8 cellular contexts compared by ENCODE assay signal in the genomic region with DNA sequence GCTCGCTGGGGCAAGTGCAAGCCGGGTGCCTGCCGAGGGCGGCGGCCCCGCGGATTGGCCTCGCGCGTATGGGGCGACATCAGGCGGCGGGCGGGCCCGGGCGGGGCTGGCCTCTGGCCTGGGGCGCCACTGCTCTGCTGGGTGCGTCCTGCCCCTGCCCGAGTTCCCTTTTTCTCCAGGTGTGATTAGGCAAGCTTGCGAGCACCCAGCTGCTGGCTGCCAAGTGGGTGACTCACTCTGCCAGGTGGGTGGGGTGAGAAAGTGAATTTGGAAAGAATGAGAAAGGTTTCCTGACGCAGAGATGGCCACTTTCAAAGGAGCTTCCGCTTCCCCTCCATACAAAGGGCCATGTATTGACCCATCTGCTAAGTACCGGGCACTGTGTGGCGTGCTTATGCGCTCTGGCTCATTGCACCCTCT. TPM values are rescaled to one million over a fixed set of nuclear protein-coding genes. Genes with fewer than 3 reads are reported as not detected.
DNase-seq lines count a peak whose midpoint lies in the region; ATAC-seq and TF ChIP-seq lines count a peak whose summit lies in the region.

No MANE protein-coding gene starts in this region.

- no peak overlapping the region for H2AFZ ChIP-seq in trophoblast cell (ENCODE audit: insufficient read depth, low read length, poor library complexity)

- H2BK12ac ChIP-seq in trophoblast cell (ENCODE audit: low read length) = peak overlapping the region; percentile 3

- TF ChIP-seq CTCF in foreskin keratinocyte (conservative IDR thresholded peaks at IDR 0.05) = peak; percentile 49
- TF ChIP-seq CTCF in gastroesophageal sphincter (IDR thresholded peaks at IDR 0.05) = no peak

- H3K27ac ChIP-seq in foreskin keratinocyte = peak overlapping the region; percentile 100
- H3K27ac ChIP-seq in trophoblast cell (ENCODE audit: low read depth, low read length) = no peak overlapping the region
- H3K27ac ChIP-seq in gastroesophageal sphincter = no peak overlapping the region

- H4K91ac ChIP-seq in trophoblast cell (ENCODE audit: low read depth, low read length) = no peak overlapping the region

- H3K27me3 ChIP-seq in foreskin keratinocyte = no peaks in the 10 kb centered on the region
- H3K27me3 ChIP-seq in trophoblast cell (ENCODE audit: insufficient read depth, low read length) = no peaks in the 10 kb centered on the region
- peaks cover 4% of the 10 kb centered on the region for H3K27me3 ChIP-seq in gastroesophageal sphincter

- no peaks in the 10 kb centered on the region for H3K79me2 ChIP-seq in trophoblast cell (ENCODE audit: control insufficient read depth, insufficient read depth, low read length, poor library complexity)

- H4K8ac ChIP-seq in trophoblast cell (ENCODE audit: low read depth, low read length) = peak overlapping the region; percentile 22

- H3K23ac ChIP-seq in trophoblast cell (ENCODE audit: low read length) = no peak overlapping the region

- ATAC-seq in foreskin keratinocyte = peak; percentile 99
- ATAC-seq in GM19452 (IDR thresholded peaks at IDR 0.05; ENCODE audit: unreplicated experiment) = no peak
- ATAC-seq in gastroesophageal sphincter = no peak
- ATAC-seq in GM18873 (IDR thresholded peaks at IDR 0.05; ENCODE audit: low FRiP score, unreplicated experiment) = no peak

- peaks cover 4% of the 10 kb centered on the region for H3K79me1 ChIP-seq in trophoblast cell (ENCODE audit: low read length)

- H3K4me1 ChIP-seq in foreskin keratinocyte (peaks cover 21% of the 10 kb centered on the region), trophoblast cell (ENCODE audit: control insufficient read depth in 1 of 2, insufficient read depth in 2 of 2, low read length in 2 of 2) (peaks cover 7 to 9% of the 10 kb centered on the region in 2 experiments), gastroesophageal sphincter (peaks cover 0 to 6% (median 0%) of the 10 kb centered on the region in 3 donors)

- H2AK5ac ChIP-seq in trophoblast cell (ENCODE audit: low read length) = no peak overlapping the region

- no peak for TF ChIP-seq POLR2A in gastroesophageal sphincter (IDR thresholded peaks at IDR 0.05)

- no peak for TF ChIP-seq EP300 in gastroesophageal sphincter (IDR thresholded peaks at IDR 0.05)

- H3K4me2 ChIP-seq in trophoblast cell (ENCODE audit: low read length) = peak overlapping the region; percentile 41

- H3K4me3 ChIP-seq in trophoblast cell (ENCODE audit: low read depth, low read length) (no peak overlapping the region), gastroesophageal sphincter (no peak overlapping the region)

- no peak overlapping the region for H3K18ac ChIP-seq in trophoblast cell (ENCODE audit: low read length)

- H3K36me3 ChIP-seq in trophoblast cell (ENCODE audit: control insufficient read depth in 1 of 2, insufficient read depth in 2 of 2, low read length in 2 of 2) (no peaks in the 10 kb centered on the region), gastroesophageal sphincter (no peaks in the 10 kb centered on the region)

- WGBS in trophoblast cell (ENCODE audit: extremely low coverage, insufficient coverage, insufficient read length) = no CpG with 5 or more reads among the region's 25 CpGs
- 80 to 81% methylated on average over 3 to 5 of the region's 25 CpGs for whole genome bisulfite sequencing in gastroesophageal sphincter (ENCODE audit: low coverage in 1 of 2), 2 donors

- no peak overlapping the region for H3K9ac ChIP-seq in trophoblast cell (ENCODE audit: low read length)

- no peak overlapping the region for H3K4ac ChIP-seq in trophoblast cell (ENCODE audit: low read depth, low read length)

- H4K12ac ChIP-seq in trophoblast cell (ENCODE audit: low read depth, low read length) = no peak overlapping the region

- H3K9me3 ChIP-seq in trophoblast cell (ENCODE audit: insufficient read depth, low read depth, low read length) (no peaks in the 10 kb centered on the region), gastroesophageal sphincter (no peaks in the 10 kb centered on the region)

- H2BK120ac ChIP-seq in trophoblast cell (ENCODE audit: insufficient read depth, low read length, poor library complexity) = no peak overlapping the region

- DNase-seq in Daoy (ENCODE audit: low read depth) (peak; percentile 41), NCI-H2196 treated with DMSO at 0.1 percent for 48 hours (lab: John Stamatoyannopoulos, UW; ENCODE audit: unreplicated experiment) (peak; percentile 31), foreskin keratinocyte (peak; percentile 99 to 100), trophoblast cell (peak; percentile 97 to 98), hippocampal formation (lab: John Stamatoyannopoulos, UW) (no peak)

- no peak overlapping the region for H3K14ac ChIP-seq in trophoblast cell (ENCODE audit: low read length)

- H2BK5ac ChIP-seq in trophoblast cell (ENCODE audit: low read depth, low read length, poor library complexity) = no peak overlapping the region

RNA-seq across cellular contexts. Expression of a gene that starts 32.5 kb away (rescaled TPM):
- total RNA-seq in Daoy (2014; rRNA removed; shearing (Covaris generic)) = 0.39 and 0.86 TPM in 2 replicates
- total RNA-seq in foreskin keratinocyte (1,075 and 1,699 TPM in 2 replicates), gastroesophageal sphincter (10 to 100 TPM in 1 of 4 donors, 1 to 10 TPM in 1, under 1 TPM in 2; 0.27 to 19.2 (median 0.97) TPM)
- 1,152 and 1,968 TPM in 2 replicates for polyA plus RNA-seq in foreskin keratinocyte
- 0.48 and 0.79 TPM in 2 replicates for polyA plus RNA-seq in trophoblast cell (2013)

RNA-seq across cellular contexts. Expression of a gene that starts 56.9 kb away (rescaled TPM):
- total RNA-seq in Daoy (2014; rRNA removed; shearing (Covaris generic)) = not detected in 2 replicates
- total RNA-seq in foreskin keratinocyte (not detected in 2 replicates), gastroesophageal sphincter (1 to 10 TPM in 3 of 4 donors, under 1 TPM in 1; 0.62 to 5.2 (median 2.2) TPM)
- not detected in 2 replicates for polyA plus RNA-seq in foreskin keratinocyte
- 0.64 and 0.93 TPM in 2 replicates for polyA plus RNA-seq in trophoblast cell (2013)

Comparison
In these comparisons a context has a peak if more than half of its experiments do, and no peak if none do; other contexts are left out.
1. DNase-seq: peak in Daoy (single experiment), NCI-H2196 treated with DMSO at 0.1 percent for 48 hours (single experiment), foreskin keratinocyte (2 of 2) and trophoblast cell (2 of 2); none in hippocampal formation (0 of 2).
2. RNA of a gene that starts 32.5 kb away (total RNA-seq): 1,075 to 1,699 TPM in foreskin keratinocyte; 0.27 to 19.2 TPM in gastroesophageal sphincter and 0.39 to 0.86 TPM in Daoy; every median in the first group is over 10 times any median in the second.